Comparison of ENCODE assay signal across 11 cellular contexts in genomic region chr17:49508061-49508865, GRCh38. TPM values are rescaled to one million over a fixed set of nuclear protein-coding genes. Genes with fewer than 3 reads are reported as not detected.
DNase-seq lines count a peak whose midpoint lies in the region; ATAC-seq and TF ChIP-seq lines count a peak whose summit lies in the region.
"Had no signal": no experiment of that assay in that cellular context is flagged by ENCODE, and none has a peak within 500 bp of the region (broad histone marks: within the 10 kb centered on the region; RNA-seq: fewer than 3 reads in every experiment).

No MANE protein-coding gene starts in this region.

- peak overlapping the region; percentile 77 for H3K4me2 ChIP-seq in BLaER1

- no peaks in the 10 kb centered on the region for H3K9me3 Mint-ChIP-seq in activated CD4-positive, alpha-beta memory T cell treated with anti-CD3 and anti-CD28 coated beads for 36 hours
- H3K9me3 Mint-ChIP-seq: activated naive CD4-positive, alpha-beta T cell treated with anti-CD3 and anti-CD28 coated beads, Interleukin-2, amount 10 ng/mL, durations not matched to agents 7 days and 5 days had no signal

- no peaks in the 10 kb centered on the region for H3K4me1 Mint-ChIP-seq in activated CD4-positive, alpha-beta memory T cell treated with anti-CD3 and anti-CD28 coated beads for 36 hours (ENCODE audit: low read depth)
- H3K4me1 Mint-ChIP-seq: activated naive CD4-positive, alpha-beta T cell treated with anti-CD3 and anti-CD28 coated beads, Interleukin-2, amount 10 ng/mL, durations not matched to agents 7 days and 5 days had no signal

- intact Hi-C loops in cardiac septum (cut with DNase I), result no loop called here
- intact Hi-C loops in activated CD4-positive, alpha-beta memory T cell treated with anti-CD3 and anti-CD28 coated beads for 36 hours (cut with micrococcal nuclease), result no loop called here

- peak; percentile 77 for ATAC-seq in RWPE2 (ENCODE audit: low read depth)
- ATAC-seq: left lobe of liver had no signal

- no peaks in the 10 kb centered on the region for H3K36me3 ChIP-seq in BLaER1
- no peaks in the 10 kb centered on the region for H3K36me3 ChIP-seq in RWPE2 (ENCODE audit: low read depth)
- H3K36me3 ChIP-seq in iPS-15b (ENCODE audit: control insufficient read depth, insufficient read depth, low read length), result peaks cover 3% of the 10 kb centered on the region

- no peak overlapping the region for H3K9ac ChIP-seq in BLaER1
- H3K9ac ChIP-seq in iPS-15b (ENCODE audit: low read depth, low read length), result no peak overlapping the region

- POLR2A ChIA-PET in activated CD4-positive, alpha-beta memory T cell treated with anti-CD3 and anti-CD28 coated beads for 36 hours (lab: Charles Lee), result no interaction called here

- peaks cover 33% of the 10 kb centered on the region for H3K27me3 Mint-ChIP-seq in activated CD4-positive, alpha-beta memory T cell treated with anti-CD3 and anti-CD28 coated beads for 36 hours

- DNase-seq in HPDE6-E6E7 (ENCODE audit: extremely low spot score) (peak; percentile 94), RWPE2 (ENCODE audit: low spot score) (peak; percentile 99), HCEC 1CT (no peak), activated T-cell treated with anti-CD3 and anti-CD28 coated beads for 4 hours (no peak), cardiac septum (ENCODE audit: low spot score) (no peak)
- no peak for DNase-seq in activated CD4-positive, alpha-beta memory T cell treated with anti-CD3 and anti-CD28 coated beads for 36 hours
- DNase-seq: activated naive CD4-positive, alpha-beta T cell treated with anti-CD3 and anti-CD28 coated beads, Interleukin-2, amount 10 ng/mL, durations not matched to agents 7 days and 5 days had no signal

- no peak overlapping the region for H3K27ac ChIP-seq in BLaER1
- peak overlapping the region; percentile 89 for H3K27ac ChIP-seq in RWPE2 (ENCODE audit: poor library complexity, severe bottlenecking)
- H3K27ac ChIP-seq: C4-2B had no signal

- no peaks in the 10 kb centered on the region for H3K36me3 Mint-ChIP-seq in activated CD4-positive, alpha-beta memory T cell treated with anti-CD3 and anti-CD28 coated beads for 36 hours
- H3K36me3 Mint-ChIP-seq: activated naive CD4-positive, alpha-beta T cell treated with anti-CD3 and anti-CD28 coated beads, Interleukin-2, amount 10 ng/mL, durations not matched to agents 7 days and 5 days had no signal

- H3K9me3 ChIP-seq in BLaER1, result no peaks in the 10 kb centered on the region
- no peaks in the 10 kb centered on the region for H3K9me3 ChIP-seq in RWPE2 (ENCODE audit: severe bottlenecking)
- H3K9me3 ChIP-seq in iPS-15b (ENCODE audit: control insufficient read depth, insufficient read depth, low read length), result no peaks in the 10 kb centered on the region

- no peak overlapping the region for H3K4me3 Mint-ChIP-seq in activated CD4-positive, alpha-beta memory T cell treated with anti-CD3 and anti-CD28 coated beads for 36 hours
- H3K4me3 Mint-ChIP-seq: activated naive CD4-positive, alpha-beta T cell treated with anti-CD3 and anti-CD28 coated beads, Interleukin-2, amount 10 ng/mL, durations not matched to agents 7 days and 5 days had no signal

- H3K27ac Mint-ChIP-seq in activated CD4-positive, alpha-beta memory T cell treated with anti-CD3 and anti-CD28 coated beads for 36 hours, result no peak overlapping the region
- H3K27ac Mint-ChIP-seq: activated naive CD4-positive, alpha-beta T cell treated with anti-CD3 and anti-CD28 coated beads, Interleukin-2, amount 10 ng/mL, durations not matched to agents 7 days and 5 days had no signal

- H3K4me3 ChIP-seq in BLaER1 (no peak overlapping the region), RWPE2 (ENCODE audit: severe bottlenecking) (no peak overlapping the region), iPS-15b (ENCODE audit: low read depth, low read length) (peak overlapping the region; percentile 6)

- CTCF ChIA-PET in activated CD4-positive, alpha-beta memory T cell treated with anti-CD3 and anti-CD28 coated beads for 36 hours (lab: Charles Lee), result interaction anchor here (1.0 to 1.9 kb wide), 3 partner anchors 11 to 49 kb away, joined by 3 to 8 read pairs (median 5); no protein-coding TSS in a partner anchor

- TF ChIP-seq CTCF in RWPE2 (IDR thresholded peaks at IDR 0.05; ENCODE audit: poor library complexity, severe bottlenecking), result no peak

- H3K4me1 ChIP-seq in BLaER1 (peaks cover 33% of the 10 kb centered on the region), RWPE2 (ENCODE audit: insufficient read depth, poor library complexity, severe bottlenecking) (peaks cover 27% of the 10 kb centered on the region), iPS-15b (ENCODE audit: control insufficient read depth, insufficient read depth, low read length) (peaks cover 13% of the 10 kb centered on the region)

- H4K20me1 ChIP-seq in BLaER1, result no peaks in the 10 kb centered on the region

- H3K27me3 ChIP-seq in BLaER1 (no peaks in the 10 kb centered on the region), RWPE2 (ENCODE audit: insufficient read depth, poor library complexity, severe bottlenecking) (no peaks in the 10 kb centered on the region), iPS-15b (ENCODE audit: control insufficient read depth, insufficient read depth, low read length) (no peaks in the 10 kb centered on the region)

RNA-seq across cellular contexts. Expression of gene NGFR, which starts 13.2 kb away (rescaled TPM):
- 9.9 TPM for total RNA-seq in cardiac septum
- under 1 TPM; 0.17 to 0.21 TPM for total RNA-seq in activated CD4-positive, alpha-beta memory T cell treated with anti-CD3 and anti-CD28 coated beads for 36 hours

Comparison
In these comparisons a context has a peak if more than half of its experiments do, and no peak if none do; other contexts are left out.
1. DNase-seq: peak in HPDE6-E6E7 (single experiment) and RWPE2 (single experiment); none in HCEC 1CT (single experiment), activated T-cell treated with anti-CD3 and anti-CD28 coated beads for 4 hours (single experiment), cardiac septum (single experiment) and activated CD4-positive, alpha-beta memory T cell treated with anti-CD3 and anti-CD28 coated beads for 36 hours (single experiment).